Comparison of ENCODE assay signal across 16 cellular contexts in the genomic region with DNA sequence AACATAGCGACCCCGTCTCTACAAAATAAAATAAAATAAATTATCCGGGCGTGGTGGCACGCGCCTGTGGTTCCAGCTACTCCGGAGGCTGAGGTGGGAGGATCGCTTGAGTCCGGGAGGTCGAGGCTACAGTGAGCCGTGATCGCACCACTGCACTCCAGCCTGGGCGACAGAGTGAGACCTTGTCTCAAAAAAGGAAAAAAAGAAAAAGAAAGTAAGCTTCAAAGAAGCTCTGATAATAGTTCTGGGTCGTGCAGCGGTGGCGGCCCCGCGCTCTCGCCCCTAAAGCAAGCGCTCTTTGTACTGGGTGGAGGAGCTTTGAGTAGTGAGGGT. TPM values are rescaled to one million over a fixed set of nuclear protein-coding genes. Genes with fewer than 3 reads are reported as not detected.
DNase-seq lines count a peak whose midpoint lies in the region; ATAC-seq and TF ChIP-seq lines count a peak whose summit lies in the region.
"Had no signal": no experiment of that assay in that cellular context is flagged by ENCODE, and none has a peak within 500 bp of the region (broad histone marks: within the 10 kb centered on the region; RNA-seq: fewer than 3 reads in every experiment).

No MANE protein-coding gene starts in this region.

- H3K9ac ChIP-seq in DND-41 (ENCODE audit: low read depth, low read length), result no peak overlapping the region; the same call in 1 of the 2 replicates
- H3K9ac ChIP-seq in endodermal cell (ENCODE audit: extremely low read depth, low read length, poor library complexity, severe bottlenecking), result no peak overlapping the region
- no peak overlapping the region for H3K9ac ChIP-seq in trophoblast cell (ENCODE audit: low read length)

- H4K12ac ChIP-seq in trophoblast cell (ENCODE audit: low read depth, low read length), result no peak overlapping the region

- H3K4me3 Mint-ChIP-seq in endodermal cell, result peak overlapping the region; percentile 31

- peaks cover 5% of the 10 kb centered on the region for H3K4me1 Mint-ChIP-seq in endodermal cell

- peaks cover 60% of the 10 kb centered on the region for H4K20me1 ChIP-seq in DND-41 (ENCODE audit: insufficient read depth, low read length)

- H3K23ac ChIP-seq in trophoblast cell (ENCODE audit: low read length), result no peak overlapping the region

- H3K79me1 ChIP-seq in trophoblast cell (ENCODE audit: low read length), result no peaks in the 10 kb centered on the region

- no peak overlapping the region for H2BK120ac ChIP-seq in trophoblast cell (ENCODE audit: insufficient read depth, low read length, poor library complexity)

- H4K91ac ChIP-seq in trophoblast cell (ENCODE audit: low read depth, low read length), result no peak overlapping the region

- no peaks in the 10 kb centered on the region for H3K36me3 ChIP-seq in ACC112 (ENCODE audit: insufficient read depth, low read length)
- peaks cover 69% of the 10 kb centered on the region for H3K36me3 ChIP-seq in DND-41 (ENCODE audit: insufficient read depth, low read length)
- no peaks in the 10 kb centered on the region for H3K36me3 ChIP-seq in endodermal cell (ENCODE audit: control insufficient read depth, insufficient read depth, low read length)
- no peaks in the 10 kb centered on the region for H3K36me3 ChIP-seq in trophoblast cell (ENCODE audit: control insufficient read depth in 1 of 2, insufficient read depth in 2 of 2, low read length in 2 of 2)
- H3K36me3 ChIP-seq: BE2C had no signal

- no peak for ATAC-seq in DND-41 (ENCODE audit: insufficient read depth, low read depth)

- H3K27ac ChIP-seq in ACC112 (ENCODE audit: low read depth, low read length) (no peak overlapping the region), DND-41 (ENCODE audit: low read length) (no peak overlapping the region), endodermal cell (ENCODE audit: low read depth, low read length) (no peak overlapping the region), trophoblast cell (ENCODE audit: low read depth, low read length) (no peak overlapping the region)
- H3K27ac ChIP-seq: RWPE1, skin epidermis had no signal

- DNase-seq in DND-41 (peak; percentile 24), endodermal cell (no peak), trophoblast cell (no peak), germinal center (ENCODE audit: low spot score) (no peak), OCI-M2 (lab: John Stamatoyannopoulos, UW; ENCODE audit: unreplicated experiment) (no peak)
- DNase-seq in stimulated activated naive CD4-positive, alpha-beta T cell (lab: John Stamatoyannopoulos, UW), result no peak
- DNase-seq: activated CD4-positive, CD25-positive, alpha-beta regulatory T cell; BE2C; foreskin melanocyte; NCI-H1092 treated with DMSO at 0.1 percent for 48 hours; NCI-H2171; T-helper 1 cell had no signal

- WGBS in endodermal cell (ENCODE audit: insufficient coverage in 1 of 2, insufficient read length in 1 of 2), 2 experiments, result 12 to 19% methylated on average over 9 to 20 of the region's 20 CpGs
- no CpG with 5 or more reads among the region's 20 CpGs for WGBS in trophoblast cell (ENCODE audit: extremely low coverage, insufficient coverage, insufficient read length)

- H3K36me3 Mint-ChIP-seq in endodermal cell (ENCODE audit: low read depth), result no peaks in the 10 kb centered on the region

- H3K27me3 ChIP-seq in ACC112 (ENCODE audit: insufficient read depth, low read length) (peaks cover 96% of the 10 kb centered on the region), DND-41 (ENCODE audit: insufficient read depth, low read length, poor library complexity) (no peaks in the 10 kb centered on the region), endodermal cell (ENCODE audit: control insufficient read depth, insufficient read depth, low read length, poor library complexity, severe bottlenecking) (peaks cover 100% of the 10 kb centered on the region), trophoblast cell (ENCODE audit: insufficient read depth, low read length) (peaks cover 78% of the 10 kb centered on the region)
- H3K27me3 ChIP-seq: BE2C had no signal

- H3K79me2 ChIP-seq in ACC112 (ENCODE audit: control insufficient read depth, insufficient read depth, low read length, unreplicated experiment) (no peaks in the 10 kb centered on the region), DND-41 (ENCODE audit: insufficient read depth, low read length) (peaks cover 56% of the 10 kb centered on the region), trophoblast cell (ENCODE audit: control insufficient read depth, insufficient read depth, low read length, poor library complexity) (no peaks in the 10 kb centered on the region)

- no peak overlapping the region for H4K8ac ChIP-seq in trophoblast cell (ENCODE audit: low read depth, low read length)

- H2BK5ac ChIP-seq in trophoblast cell (ENCODE audit: low read depth, low read length, poor library complexity), result no peak overlapping the region

- H3K27me3 Mint-ChIP-seq in endodermal cell (ENCODE audit: insufficient read depth), result peaks cover 97% of the 10 kb centered on the region

- no peak overlapping the region for H3K14ac ChIP-seq in trophoblast cell (ENCODE audit: low read length)

- H3K4ac ChIP-seq in trophoblast cell (ENCODE audit: low read depth, low read length), result no peak overlapping the region

- no peaks in the 10 kb centered on the region for H3K9me3 ChIP-seq in DND-41 (ENCODE audit: insufficient read depth, low read length, severe bottlenecking)
- no peaks in the 10 kb centered on the region for H3K9me3 ChIP-seq in endodermal cell (ENCODE audit: control insufficient read depth, low read length)
- H3K9me3 ChIP-seq in trophoblast cell (ENCODE audit: insufficient read depth, low read depth, low read length), result peaks cover 4% of the 10 kb centered on the region
- H3K9me3 ChIP-seq: BE2C had no signal

- TF ChIP-seq CTCF in DND-41 (IDR thresholded peaks at IDR 0.05; ENCODE audit: borderline replicate concordance, extremely low read depth, low read length, poor library complexity, severe bottlenecking) (no peak), endodermal cell (conservative IDR thresholded peaks at IDR 0.05) (no peak)

- no peak overlapping the region for H3K27ac Mint-ChIP-seq in endodermal cell

- H3K9me3 Mint-ChIP-seq in endodermal cell, result no peaks in the 10 kb centered on the region

- no peak overlapping the region for H2BK12ac ChIP-seq in trophoblast cell (ENCODE audit: low read length)

- H3K4me3 ChIP-seq in ACC112 (ENCODE audit: low read depth, low read length) (peak overlapping the region; percentile 55), DND-41 (ENCODE audit: low read depth in 1 of 2, low read length in 2 of 2) (no peak overlapping the region), endodermal cell (ENCODE audit: low read length) (peak overlapping the region; percentile 40), trophoblast cell (ENCODE audit: low read depth, low read length) (no peak overlapping the region)

- peaks cover 3% of the 10 kb centered on the region for H3K4me1 ChIP-seq in ACC112 (ENCODE audit: control insufficient read depth, insufficient read depth, low read length, unreplicated experiment)
- peaks cover 30% of the 10 kb centered on the region for H3K4me1 ChIP-seq in DND-41 (ENCODE audit: insufficient read depth, low read length)
- H3K4me1 ChIP-seq in endodermal cell (ENCODE audit: control insufficient read depth, insufficient read depth, low read length), result peaks cover 4% of the 10 kb centered on the region
- H3K4me1 ChIP-seq in trophoblast cell (ENCODE audit: control insufficient read depth in 1 of 2, insufficient read depth in 2 of 2, low read length in 2 of 2), result peaks cover 12 to 16% of the 10 kb centered on the region in 2 experiments
- H3K4me1 ChIP-seq: BE2C had no signal

- no peak overlapping the region for H3K18ac ChIP-seq in trophoblast cell (ENCODE audit: low read length)

- H2AK5ac ChIP-seq in trophoblast cell (ENCODE audit: low read length), result no peak overlapping the region

- no peak overlapping the region for H2AFZ ChIP-seq in ACC112 (ENCODE audit: low read length, unreplicated experiment)
- H2AFZ ChIP-seq in DND-41 (ENCODE audit: low read depth, low read length), result no peak overlapping the region
- H2AFZ ChIP-seq in trophoblast cell (ENCODE audit: insufficient read depth, low read length, poor library complexity), result no peak overlapping the region

- H3K4me2 ChIP-seq in DND-41 (ENCODE audit: insufficient read depth, low read length) (peak overlapping the region; percentile 69; the same call in 1 of the 2 replicates), trophoblast cell (ENCODE audit: low read length) (peak overlapping the region; percentile 50)

RNA-seq across cellular contexts. Expression of gene TLX3, which starts 6.8 kb away (rescaled TPM):
- total RNA-seq in endodermal cell, result not detected
- polyA plus RNA-seq in endodermal cell (2013, experiment 1 of 2), result 13.1 TPM
- polyA plus RNA-seq in endodermal cell (2013, experiment 2 of 2), result 9.2 TPM
- polyA plus RNA-seq in trophoblast cell (2013), result not detected in 2 replicates
- total RNA-seq: omental fat pad had no signal

Comparison
In these comparisons a context has a peak if more than half of its experiments do, and no peak if none do; other contexts are left out.
1. H3K4me3 ChIP-seq: peak in ACC112 (single experiment) and endodermal cell (single experiment); none in DND-41 (0 of 2) and trophoblast cell (single experiment).